Comparison of ENCODE assay signal across 1 cellular context in the genomic region with DNA sequence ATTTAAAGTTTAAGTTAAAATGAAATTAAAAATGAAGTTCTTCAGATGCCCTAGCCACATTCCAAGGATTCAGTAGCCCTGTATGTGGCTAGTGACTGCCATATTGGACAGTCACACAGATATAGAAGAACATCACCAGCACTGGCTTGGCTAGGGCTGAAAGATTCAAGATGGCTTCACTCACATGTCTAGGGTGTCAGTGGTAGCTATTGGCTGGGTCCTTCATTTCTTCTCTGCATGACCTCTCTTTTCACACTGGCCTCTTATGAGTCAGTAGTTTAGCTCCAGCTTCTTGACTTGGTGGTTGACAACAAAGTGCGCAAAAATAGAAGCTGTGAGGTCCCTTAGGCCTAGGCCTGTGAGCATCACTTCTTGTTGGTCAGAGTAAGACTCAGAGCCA.
TF ChIP-seq lines count a peak whose summit lies in the region.

No MANE protein-coding gene starts in this region.

TF ChIP-seq in GM23338, 12 proteins besides CTCF, POLR2A, EP300 and RAD21 (continued from another document):
- no peak for TF ChIP-seq ZNF114 (CRISPR knock-in tag; IDR thresholded peaks at IDR 0.05)
- TF ChIP-seq, protein P1, sequence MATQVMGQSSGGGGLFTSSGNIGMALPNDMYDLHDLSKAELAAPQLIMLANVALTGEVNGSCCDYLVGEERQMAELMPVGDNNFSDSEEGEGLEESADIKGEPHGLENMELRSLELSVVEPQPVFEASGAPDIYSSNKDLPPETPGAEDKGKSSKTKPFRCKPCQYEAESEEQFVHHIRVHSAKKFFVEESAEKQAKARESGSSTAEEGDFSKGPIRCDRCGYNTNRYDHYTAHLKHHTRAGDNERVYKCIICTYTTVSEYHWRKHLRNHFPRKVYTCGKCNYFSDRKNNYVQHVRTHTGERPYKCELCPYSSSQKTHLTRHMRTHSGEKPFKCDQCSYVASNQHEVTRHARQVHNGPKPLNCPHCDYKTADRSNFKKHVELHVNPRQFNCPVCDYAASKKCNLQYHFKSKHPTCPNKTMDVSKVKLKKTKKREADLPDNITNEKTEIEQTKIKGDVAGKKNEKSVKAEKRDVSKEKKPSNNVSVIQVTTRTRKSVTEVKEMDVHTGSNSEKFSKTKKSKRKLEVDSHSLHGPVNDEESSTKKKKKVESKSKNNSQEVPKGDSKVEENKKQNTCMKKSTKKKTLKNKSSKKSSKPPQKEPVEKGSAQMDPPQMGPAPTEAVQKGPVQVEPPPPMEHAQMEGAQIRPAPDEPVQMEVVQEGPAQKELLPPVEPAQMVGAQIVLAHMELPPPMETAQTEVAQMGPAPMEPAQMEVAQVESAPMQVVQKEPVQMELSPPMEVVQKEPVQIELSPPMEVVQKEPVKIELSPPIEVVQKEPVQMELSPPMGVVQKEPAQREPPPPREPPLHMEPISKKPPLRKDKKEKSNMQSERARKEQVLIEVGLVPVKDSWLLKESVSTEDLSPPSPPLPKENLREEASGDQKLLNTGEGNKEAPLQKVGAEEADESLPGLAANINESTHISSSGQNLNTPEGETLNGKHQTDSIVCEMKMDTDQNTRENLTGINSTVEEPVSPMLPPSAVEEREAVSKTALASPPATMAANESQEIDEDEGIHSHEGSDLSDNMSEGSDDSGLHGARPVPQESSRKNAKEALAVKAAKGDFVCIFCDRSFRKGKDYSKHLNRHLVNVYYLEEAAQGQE (IDR thresholded peaks at IDR 0.05; ENCODE audit: unreplicated experiment), result no peak
- TF ChIP-seq, protein P2, sequence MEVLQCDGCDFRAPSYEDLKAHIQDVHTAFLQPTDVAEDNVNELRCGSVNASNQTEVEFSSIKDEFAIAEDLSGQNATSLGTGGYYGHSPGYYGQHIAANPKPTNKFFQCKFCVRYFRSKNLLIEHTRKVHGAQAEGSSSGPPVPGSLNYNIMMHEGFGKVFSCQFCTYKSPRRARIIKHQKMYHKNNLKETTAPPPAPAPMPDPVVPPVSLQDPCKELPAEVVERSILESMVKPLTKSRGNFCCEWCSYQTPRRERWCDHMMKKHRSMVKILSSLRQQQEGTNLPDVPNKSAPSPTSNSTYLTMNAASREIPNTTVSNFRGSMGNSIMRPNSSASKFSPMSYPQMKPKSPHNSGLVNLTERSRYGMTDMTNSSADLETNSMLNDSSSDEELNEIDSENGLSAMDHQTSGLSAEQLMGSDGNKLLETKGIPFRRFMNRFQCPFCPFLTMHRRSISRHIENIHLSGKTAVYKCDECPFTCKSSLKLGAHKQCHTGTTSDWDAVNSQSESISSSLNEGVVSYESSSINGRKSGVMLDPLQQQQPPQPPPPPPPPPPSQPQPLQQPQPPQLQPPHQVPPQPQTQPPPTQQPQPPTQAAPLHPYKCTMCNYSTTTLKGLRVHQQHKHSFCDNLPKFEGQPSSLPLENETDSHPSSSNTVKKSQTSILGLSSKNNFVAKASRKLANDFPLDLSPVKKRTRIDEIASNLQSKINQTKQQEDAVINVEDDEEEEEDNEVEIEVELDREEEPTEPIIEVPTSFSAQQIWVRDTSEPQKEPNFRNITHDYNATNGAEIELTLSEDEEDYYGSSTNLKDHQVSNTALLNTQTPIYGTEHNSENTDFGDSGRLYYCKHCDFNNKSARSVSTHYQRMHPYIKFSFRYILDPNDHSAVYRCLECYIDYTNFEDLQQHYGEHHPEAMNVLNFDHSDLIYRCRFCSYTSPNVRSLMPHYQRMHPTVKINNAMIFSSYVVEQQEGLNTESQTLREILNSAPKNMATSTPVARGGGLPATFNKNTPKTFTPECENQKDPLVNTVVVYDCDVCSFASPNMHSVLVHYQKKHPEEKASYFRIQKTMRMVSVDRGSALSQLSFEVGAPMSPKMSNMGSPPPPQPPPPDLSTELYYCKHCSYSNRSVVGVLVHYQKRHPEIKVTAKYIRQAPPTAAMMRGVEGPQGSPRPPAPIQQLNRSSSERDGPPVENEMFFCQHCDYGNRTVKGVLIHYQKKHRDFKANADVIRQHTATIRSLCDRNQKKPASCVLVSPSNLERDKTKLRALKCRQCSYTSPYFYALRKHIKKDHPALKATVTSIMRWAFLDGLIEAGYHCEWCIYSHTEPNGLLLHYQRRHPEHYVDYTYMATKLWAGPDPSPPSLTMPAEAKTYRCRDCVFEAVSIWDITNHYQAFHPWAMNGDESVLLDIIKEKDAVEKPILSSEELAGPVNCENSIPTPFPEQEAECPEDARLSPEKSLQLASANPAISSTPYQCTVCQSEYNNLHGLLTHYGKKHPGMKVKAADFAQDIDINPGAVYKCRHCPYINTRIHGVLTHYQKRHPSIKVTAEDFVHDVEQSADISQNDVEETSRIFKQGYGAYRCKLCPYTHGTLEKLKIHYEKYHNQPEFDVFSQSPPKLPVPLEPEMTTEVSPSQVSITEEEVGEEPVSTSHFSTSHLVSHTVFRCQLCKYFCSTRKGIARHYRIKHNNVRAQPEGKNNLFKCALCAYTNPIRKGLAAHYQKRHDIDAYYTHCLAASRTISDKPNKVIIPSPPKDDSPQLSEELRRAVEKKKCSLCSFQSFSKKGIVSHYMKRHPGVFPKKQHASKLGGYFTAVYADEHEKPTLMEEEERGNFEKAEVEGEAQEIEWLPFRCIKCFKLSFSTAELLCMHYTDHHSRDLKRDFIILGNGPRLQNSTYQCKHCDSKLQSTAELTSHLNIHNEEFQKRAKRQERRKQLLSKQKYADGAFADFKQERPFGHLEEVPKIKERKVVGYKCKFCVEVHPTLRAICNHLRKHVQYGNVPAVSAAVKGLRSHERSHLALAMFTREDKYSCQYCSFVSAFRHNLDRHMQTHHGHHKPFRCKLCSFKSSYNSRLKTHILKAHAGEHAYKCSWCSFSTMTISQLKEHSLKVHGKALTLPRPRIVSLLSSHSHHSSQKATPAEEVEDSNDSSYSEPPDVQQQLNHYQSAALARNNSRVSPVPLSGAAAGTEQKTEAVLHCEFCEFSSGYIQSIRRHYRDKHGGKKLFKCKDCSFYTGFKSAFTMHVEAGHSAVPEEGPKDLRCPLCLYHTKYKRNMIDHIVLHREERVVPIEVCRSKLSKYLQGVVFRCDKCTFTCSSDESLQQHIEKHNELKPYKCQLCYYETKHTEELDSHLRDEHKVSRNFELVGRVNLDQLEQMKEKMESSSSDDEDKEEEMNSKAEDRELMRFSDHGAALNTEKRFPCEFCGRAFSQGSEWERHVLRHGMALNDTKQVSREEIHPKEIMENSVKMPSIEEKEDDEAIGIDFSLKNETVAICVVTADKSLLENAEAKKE (CRISPR knock-in tag; IDR thresholded peaks at IDR 0.05), result no peak
- no peak for TF ChIP-seq EZH2phosphoT487 (IDR thresholded peaks at IDR 0.05; ENCODE audit: unreplicated experiment)
- no peak for TF ChIP-seq NANOG (IDR thresholded peaks at IDR 0.05; ENCODE audit: borderline replicate concordance)
- TF ChIP-seq EZH2 (IDR thresholded peaks at IDR 0.05; ENCODE audit: low read depth, unreplicated experiment), result no peak
- TF ChIP-seq ZNF331 (CRISPR knock-in tag; IDR thresholded peaks at IDR 0.05; ENCODE audit: low read depth), result no peak
